In the genomic region with DNA sequence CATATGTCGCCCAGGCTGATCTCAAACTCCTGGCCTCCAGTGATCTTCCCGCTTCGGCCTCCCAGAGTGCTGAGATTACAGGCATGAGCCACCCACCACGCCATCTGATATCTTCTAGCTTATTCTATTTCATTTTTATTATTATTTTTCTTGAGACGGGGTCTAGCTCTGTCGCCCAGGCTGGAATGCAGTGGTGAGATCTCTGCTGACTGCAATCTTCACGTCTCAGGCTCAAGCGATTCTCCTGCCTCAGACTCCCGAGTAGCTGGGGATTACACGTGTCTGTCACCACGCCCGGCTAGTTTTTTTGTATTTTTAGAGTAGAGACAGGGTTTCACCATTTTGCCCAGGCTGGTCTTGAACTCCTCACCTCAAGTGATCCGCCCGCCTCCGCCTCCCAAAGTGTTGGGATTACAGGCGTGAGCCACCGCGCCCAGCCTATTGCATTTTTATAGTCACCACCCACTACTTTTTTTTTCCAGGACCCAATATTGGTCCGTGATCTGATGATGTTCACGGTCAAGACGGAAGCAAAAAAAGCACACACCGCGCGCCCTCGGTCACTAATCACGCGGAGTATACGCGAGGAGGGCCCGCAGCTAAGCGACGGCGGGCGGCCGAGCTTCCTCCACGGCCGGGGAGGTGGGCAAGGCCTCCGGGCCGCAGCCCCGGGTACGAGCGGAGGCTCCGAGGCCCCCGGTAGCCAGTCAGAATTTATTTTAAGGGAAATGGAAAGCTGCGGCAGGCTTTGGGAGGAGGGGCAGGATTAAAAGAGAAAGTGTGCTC, we compare ENCODE assay signal across 8 cellular contexts. TPM values are rescaled to one million over a fixed set of nuclear protein-coding genes. Genes with fewer than 3 reads are reported as not detected.
DNase-seq lines count a peak whose midpoint lies in the region; ATAC-seq, FAIRE-seq and TF ChIP-seq lines count a peak whose summit lies in the region.

No MANE protein-coding gene starts in this region.

- DNase-seq in CD14-positive monocyte (ENCODE audit: low spot score) (no peak), foreskin melanocyte (peak; percentile 67), psoas muscle (peak in 1 of 2 donors; percentile 76), AG08396 (ENCODE audit: low spot score) (no peak), D721Med (ENCODE audit: insufficient read length, low spot score) (no peak)

- H3K27ac ChIP-seq in VCaP (peak overlapping the region; percentile 97), psoas muscle (peak overlapping the region; percentile 99)

- no peak for TF ChIP-seq CTCF in CD14-positive monocyte (IDR thresholded peaks at IDR 0.05)
- TF ChIP-seq CTCF in VCaP (conservative IDR thresholded peaks at IDR 0.05) = no peak
- no peak for TF ChIP-seq CTCF in psoas muscle (IDR thresholded peaks at IDR 0.05)
- TF ChIP-seq CTCF in D721Med (IDR thresholded peaks at IDR 0.05; ENCODE audit: insufficient read depth, missing control alignments) = no peak

- peaks cover 9 to 27% (median 19%) of the 10 kb centered on the region in 3 donors for H3K27me3 Mint-ChIP-seq in CD14-positive monocyte (ENCODE audit: low read depth in 3 of 3)

- peak overlapping the region; percentile 79 for H3K4me3 ChIP-seq in psoas muscle

- peaks cover 56% of the 10 kb centered on the region for H3K4me1 ChIP-seq in psoas muscle

- peaks cover 5 to 21% of the 10 kb centered on the region in 2 donors for H3K36me3 ChIP-seq in psoas muscle (ENCODE audit: insufficient read depth in 1 of 2, low read depth in 1 of 2)

- peaks cover 20 to 22% of the 10 kb centered on the region in 2 donors for H3K36me3 Mint-ChIP-seq in CD14-positive monocyte

- H3K4me1 Mint-ChIP-seq in CD14-positive monocyte = peaks cover 19% of the 10 kb centered on the region

- no peak for FAIRE-seq in D721Med (lab: Jason Lieb, UNC)

- H3K27me3 ChIP-seq in psoas muscle (ENCODE audit: insufficient read depth in 3 of 3, low read length in 2 of 3) = no peaks in the 10 kb centered on the region

- no peaks in the 10 kb centered on the region for H3K9me3 ChIP-seq in psoas muscle

- WGBS in psoas muscle, 3 donors = 9 to 13% (median 10%) methylated on average over 43 to 45 of the region's 45 CpGs

- H3K4me3 Mint-ChIP-seq in CD14-positive monocyte = peak overlapping the region; percentile 85 to 93

- peaks cover 0 to 11% (median 6%) of the 10 kb centered on the region in 7 donors for H3K9me3 Mint-ChIP-seq in CD14-positive monocyte

- ATAC-seq in GM19328 (IDR thresholded peaks at IDR 0.05; ENCODE audit: unreplicated experiment) = peak; percentile 2
- ATAC-seq in HG03432 (IDR thresholded peaks at IDR 0.05; ENCODE audit: unreplicated experiment) = peak; percentile 11
- peak in 2 of 4 donors; percentile 1 to 10 for ATAC-seq in psoas muscle

- intact Hi-C loops in CD14-positive monocyte (cut with micrococcal nuclease) = loop anchor here (1.0 to 10.0 kb wide), 4 partner anchors 55 to 184 kb away; a partner anchor contains a TSS
- intact Hi-C loops in psoas muscle (cut with DNase I) = loop anchor here (2.0 to 5.0 kb wide), 2 partner anchors 54 kb away; a partner anchor contains a TSS

- peak overlapping the region; percentile 88 to 95 (median 93) for H3K27ac Mint-ChIP-seq in CD14-positive monocyte

RNA-seq across cellular contexts. Expression of a gene that starts 1.1 kb away (rescaled TPM):
- polyA plus RNA-seq in CD14-positive monocyte (1 to 10 TPM; 1.0 to 1.4 TPM), psoas muscle (10 to 100 TPM; 26.4 to 54.2 (median 39.6) TPM)
- 10 to 100 TPM; 52.4 to 67.0 (median 60.8) TPM for total RNA-seq in psoas muscle

RNA-seq across cellular contexts. Expression of a gene that starts 22.0 kb away (rescaled TPM):
- 100 to 1,000 TPM; 527 to 668 TPM for polyA plus RNA-seq in CD14-positive monocyte
- 100 to 1,000 TPM; 307 to 499 (median 459) TPM for total RNA-seq in psoas muscle
- polyA plus RNA-seq in psoas muscle = 1,000 to 10,000 TPM in 1 of 3 donors, 100 to 1,000 TPM in 2; 652 to 1,146 (median 986) TPM

RNA-seq across cellular contexts. Expression of a gene that starts 22.4 kb away (rescaled TPM):
- polyA plus RNA-seq in CD14-positive monocyte (1 to 10 TPM in 1 of 2 donors, under 1 TPM in 1; 0.75 to 1.1 TPM), psoas muscle (10 to 100 TPM; 10.1 to 12.7 (median 10.3) TPM)
- 10 to 100 TPM; 10.2 to 18.0 (median 13.2) TPM for total RNA-seq in psoas muscle

RNA-seq across cellular contexts. Expression of a gene that starts 55.5 kb away (rescaled TPM):
- under 1 TPM; 0.48 to 0.99 TPM for polyA plus RNA-seq in CD14-positive monocyte
- total RNA-seq in psoas muscle = 10 to 100 TPM; 10.7 to 17.7 (median 14.4) TPM
- 1 to 10 TPM; 2.8 to 6.3 (median 3.3) TPM for polyA plus RNA-seq in psoas muscle

Comparison
In these comparisons a context has a peak if more than half of its experiments do, and no peak if none do; other contexts are left out.
1. RNA of a gene that starts 1.1 kb away (polyA plus RNA-seq): 26.4 to 54.2 TPM in psoas muscle; 1.0 to 1.4 TPM in CD14-positive monocyte; every median in the first group is over 10 times any median in the second.
2. RNA of a gene that starts 22.4 kb away (polyA plus RNA-seq): 10.1 to 12.7 TPM in psoas muscle; 0.75 to 1.1 TPM in CD14-positive monocyte; every median in the first group is over 4 times any median in the second.